ENCODE assay signal across 15 cellular contexts in the genomic region with DNA sequence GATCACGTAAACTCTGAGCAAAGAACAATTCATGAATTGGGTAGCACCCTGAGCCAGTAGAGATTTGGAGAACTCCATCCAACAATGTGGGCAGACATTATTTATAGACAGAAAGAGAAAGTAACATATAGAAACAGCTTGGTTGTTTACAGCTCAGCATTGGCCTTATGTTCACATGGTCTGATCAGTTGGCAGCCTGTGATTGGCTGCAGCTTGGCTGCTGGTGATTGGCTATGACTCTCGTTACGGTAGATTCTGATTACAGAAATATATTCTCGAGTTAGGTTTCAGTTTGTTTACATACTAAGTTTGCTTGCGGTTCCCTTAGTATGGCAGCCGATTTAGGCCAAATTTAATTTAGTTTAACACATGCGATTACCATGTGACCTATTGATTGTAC.
DNase-seq lines count a peak whose midpoint lies in the region; ATAC-seq and TF ChIP-seq lines count a peak whose summit lies in the region.
"Had no signal": no experiment of that assay in that cellular context is flagged by ENCODE, and none has a peak within 500 bp of the region (broad histone marks: within the 10 kb centered on the region; RNA-seq: fewer than 3 reads in every experiment).

No MANE protein-coding gene starts in this region.

- H3K9ac ChIP-seq in Loucy (ENCODE audit: low read depth, low read length, poor library complexity, severe bottlenecking) = no peak overlapping the region
- H3K9ac ChIP-seq in mesenchymal stem cell (ENCODE audit: low read length) = no peak overlapping the region

- H3F3A ChIP-seq in Loucy (ENCODE audit: low read depth) = no peaks in the 10 kb centered on the region

- H4K20me1 ChIP-seq in Loucy (ENCODE audit: insufficient read depth, low read length, poor library complexity, severe bottlenecking) = no peaks in the 10 kb centered on the region

- H3K36me3 ChIP-seq in Loucy (ENCODE audit: insufficient read depth, low read length) (no peaks in the 10 kb centered on the region), mesenchymal stem cell (ENCODE audit: control insufficient read depth in 1 of 2, insufficient read depth in 2 of 2, low read depth in 1 of 2, low read length in 2 of 2) (no peaks in the 10 kb centered on the region)
- H3K36me3 ChIP-seq: SJSA1 had no signal

- no peak overlapping the region for H2BK15ac ChIP-seq in mesenchymal stem cell (ENCODE audit: low read depth, poor library complexity, severe bottlenecking)

- H3K4me2 ChIP-seq in Loucy (ENCODE audit: low read depth, low read length, poor library complexity, severe bottlenecking) (peak overlapping the region; percentile 40), mesenchymal stem cell (ENCODE audit: low read length, poor library complexity, severe bottlenecking) (no peak overlapping the region)

- H2BK12ac ChIP-seq in mesenchymal stem cell (ENCODE audit: low read length in 2 of 2) = no peak overlapping the region

- no peak overlapping the region for H3K14ac ChIP-seq in mesenchymal stem cell (ENCODE audit: low read length in 2 of 2)

- H3K4me1 ChIP-seq in Loucy (ENCODE audit: insufficient read depth, low read length, poor library complexity, severe bottlenecking) = no peaks in the 10 kb centered on the region
- H3K4me1 ChIP-seq in mesenchymal stem cell (ENCODE audit: control insufficient read depth, insufficient read depth, low read depth, low read length) = no peaks in the 10 kb centered on the region

- H3K4ac ChIP-seq in mesenchymal stem cell (ENCODE audit: low read depth in 1 of 2, low read length in 2 of 2) = no peak overlapping the region

- TF ChIP-seq CTCF in Loucy (conservative IDR thresholded peaks at IDR 0.05; ENCODE audit: low read length) = no peak

- H3K79me1 ChIP-seq in mesenchymal stem cell (replicated peaks; ENCODE audit: low read length, poor library complexity, severe bottlenecking) = no peaks in the 10 kb centered on the region

- peak overlapping the region; percentile 27 for H3K4me3 ChIP-seq in Loucy (ENCODE audit: low read length, poor library complexity, severe bottlenecking)
- no peak overlapping the region for H3K4me3 ChIP-seq in mesenchymal stem cell (ENCODE audit: insufficient read depth in 1 of 2, low read depth in 1 of 2, low read length in 2 of 2)
- H3K4me3 ChIP-seq: SJSA1 had no signal

- 73% methylated on average over 7 of the region's 7 CpGs for WGBS in mesenchymal stem cell

- H2BK120ac ChIP-seq in mesenchymal stem cell (ENCODE audit: low read depth, low read length) = no peak overlapping the region

- H4K91ac ChIP-seq in mesenchymal stem cell (ENCODE audit: low read length) = no peak overlapping the region

- no peaks in the 10 kb centered on the region for H3K9me3 ChIP-seq in Loucy (ENCODE audit: insufficient read depth, low read depth, low read length)
- no peaks in the 10 kb centered on the region for H3K9me3 ChIP-seq in mesenchymal stem cell (ENCODE audit: control insufficient read depth, low read length)
- H3K9me3 ChIP-seq: SJSA1 had no signal

- H3K23ac ChIP-seq in mesenchymal stem cell (ENCODE audit: low read length in 2 of 2) = no peak overlapping the region

- no peak overlapping the region for H3K27ac ChIP-seq in mesenchymal stem cell (ENCODE audit: low read length, poor library complexity, severe bottlenecking)
- H3K27ac ChIP-seq in substantia nigra (ENCODE audit: low read depth, low read length, poor library complexity, severe bottlenecking) = no peak overlapping the region
- H3K27ac ChIP-seq: C4-2B, SJSA1 had no signal

- ATAC-seq in GM21360 (IDR thresholded peaks at IDR 0.05; ENCODE audit: unreplicated experiment) (peak; percentile 68), GM19395 (IDR thresholded peaks at IDR 0.05; ENCODE audit: unreplicated experiment) (no peak), HG02870 (IDR thresholded peaks at IDR 0.05; ENCODE audit: unreplicated experiment) (no peak)

- H2AK5ac ChIP-seq in mesenchymal stem cell (ENCODE audit: low read length, severe bottlenecking) = peak overlapping the region; percentile 17

- DNase-seq in EH (ENCODE audit: low read depth) (peak; percentile 1), mesenchymal stem cell (no peak), NCI-H1436 treated with DMSO at 0.1 percent for 48 hours (lab: John Stamatoyannopoulos, UW) (no peak), substantia nigra (lab: John Stamatoyannopoulos, UW) (no peak)
- DNase-seq: MM.1S; NCI-H2029 treated with DMSO at 0.1 percent for 48 hours; NCI-H2227 treated with DMSO at 0.1 percent for 48 hours; NCI-H526; NK-92 treated with Interleukin-12 subunit alpha and Interleukin-12 subunit beta, amount 100 ng/mL, for 24 hours had no signal

- H2BK5ac ChIP-seq in mesenchymal stem cell (ENCODE audit: low read depth, low read length, poor library complexity, severe bottlenecking) = no peak overlapping the region

- H3K18ac ChIP-seq in mesenchymal stem cell (ENCODE audit: low read depth in 1 of 2, low read length in 2 of 2) = no peak overlapping the region

- H4K8ac ChIP-seq in mesenchymal stem cell (ENCODE audit: low read length) = no peak overlapping the region

- H3K27me3 ChIP-seq in Loucy (ENCODE audit: insufficient read depth, low read length, poor library complexity, severe bottlenecking) = no peaks in the 10 kb centered on the region
- H3K27me3 ChIP-seq in mesenchymal stem cell (ENCODE audit: control insufficient read depth in 1 of 2, insufficient read depth in 1 of 2, low read length in 2 of 2) = no peaks in the 10 kb centered on the region
- H3K27me3 ChIP-seq: SJSA1 had no signal

- no peaks in the 10 kb centered on the region for H3K79me2 ChIP-seq in Loucy (ENCODE audit: insufficient read depth, low read length)

- H3K9me2 ChIP-seq in Loucy (replicated peaks; ENCODE audit: low read depth, low read length) = no peaks in the 10 kb centered on the region

- H2AFZ ChIP-seq in Loucy (ENCODE audit: low read length) (peak overlapping the region; percentile 74), mesenchymal stem cell (ENCODE audit: low read depth, low read length) (no peak overlapping the region)
